9 cellular contexts compared by ENCODE assay signal in the genomic region with DNA sequence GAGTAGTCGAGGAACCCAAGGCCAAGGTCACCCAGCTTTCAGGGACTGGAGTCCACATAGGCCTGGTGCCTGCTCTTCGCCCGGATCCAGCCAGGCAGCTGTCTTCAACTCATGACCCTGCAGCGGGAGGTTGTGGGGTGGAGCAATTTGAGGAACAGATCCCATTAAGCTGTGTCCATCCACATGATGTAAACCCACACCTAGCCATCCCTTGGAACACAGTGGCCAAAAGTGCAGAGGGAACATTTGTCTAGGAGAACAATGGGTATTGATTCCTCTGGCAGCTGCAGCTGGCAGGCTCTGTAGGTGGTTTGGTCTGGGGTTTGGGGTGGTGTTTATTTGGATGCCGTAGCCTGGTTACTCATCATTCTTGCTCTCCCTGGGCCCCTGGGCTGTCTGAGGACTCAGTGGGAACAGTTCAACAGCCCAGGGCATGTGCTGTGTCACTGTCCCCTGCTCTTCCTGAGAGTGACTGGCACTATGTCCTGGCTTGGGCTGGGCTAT.
A peak's percentile ranks its signal among the peaks of the same experiment; 100 is the strongest.
DNase-seq lines count a peak whose midpoint lies in the region; ATAC-seq and TF ChIP-seq lines count a peak whose summit lies in the region.
"Had no signal": no experiment of that assay in that cellular context is flagged by ENCODE, and none has a peak within 500 bp of the region (broad histone marks: within the 10 kb centered on the region; RNA-seq: fewer than 3 reads in every experiment).

No MANE protein-coding gene starts in this region.

- H3K4me2 ChIP-seq in BLaER1 treated with 17β-estradiol and CSF1 and Interleukin-3, amounts not matched to agents 10 nM and 100 nM = peak overlapping the region; percentile 13 to 81 (median 54); a peak in 20 of 22 replicates

- no peaks in the 10 kb centered on the region for H3K36me3 ChIP-seq in BLaER1 treated with 17β-estradiol and CSF1 and Interleukin-3, amounts not matched to agents 10 nM and 100 nM
- H3K36me3 ChIP-seq in Caco-2 (ENCODE audit: control insufficient read depth, insufficient read depth, low read length) = no peaks in the 10 kb centered on the region
- H3K36me3 ChIP-seq: ovary had no signal

- no peak overlapping the region for H3K9ac ChIP-seq in BLaER1 treated with 17β-estradiol and CSF1 and Interleukin-3, amounts not matched to agents 10 nM and 100 nM

- no TSS peak for BruUV-seq in Caco-2 (replicated peaks; lab: Mats Ljungman, UMichigan)

- H3K36me3 Mint-ChIP-seq in HFFc6 (ENCODE audit: low read depth) = no peaks in the 10 kb centered on the region
- H3K36me3 Mint-ChIP-seq in Caco-2 (ENCODE audit: insufficient read depth, unreplicated experiment) = no peaks in the 10 kb centered on the region

- no peaks in the 10 kb centered on the region for H4K20me1 ChIP-seq in BLaER1 treated with 17β-estradiol and CSF1 and Interleukin-3, amounts not matched to agents 10 nM and 100 nM

- no peaks in the 10 kb centered on the region for H3K4me1 Mint-ChIP-seq in HFFc6 (ENCODE audit: low read depth)
- H3K4me1 Mint-ChIP-seq in Caco-2 (ENCODE audit: low read depth, unreplicated experiment) = no peaks in the 10 kb centered on the region

- intact Hi-C loops in Caco-2 (cut with micrococcal nuclease; ENCODE audit: unreplicated experiment) = loop anchor here (2.0 to 10.0 kb wide), 2 partner anchors 25 to 169 kb away; no protein-coding TSS in a partner anchor

- no peak overlapping the region for H3K4me3 ChIP-seq in BLaER1 treated with 17β-estradiol and CSF1 and Interleukin-3, amounts not matched to agents 10 nM and 100 nM
- no peak overlapping the region for H3K4me3 ChIP-seq in Caco-2 (ENCODE audit: low read depth, low read length)
- H3K4me3 ChIP-seq: ovary had no signal

- H3K27ac Mint-ChIP-seq in HFFc6 (no peak overlapping the region), Caco-2 (ENCODE audit: unreplicated experiment) (no peak overlapping the region)

- TF ChIP-seq CTCF in VCaP (conservative IDR thresholded peaks at IDR 0.05) (no peak), HFFc6 (IDR thresholded peaks at IDR 0.05) (no peak), Caco-2 (IDR thresholded peaks at IDR 0.05; ENCODE audit: insufficient read depth in 1 of 2, low read depth in 1 of 2, low read length in 1 of 2, severe bottlenecking in 1 of 2, unreplicated experiment in 1 of 2) (no peak)

- H3K27ac ChIP-seq in BLaER1 treated with 17β-estradiol and CSF1 and Interleukin-3, amounts not matched to agents 10 nM and 100 nM = peak overlapping the region in 3 of 11 experiments; percentile 4 to 37 (median 32); a peak in 4 of 22 replicates
- H3K27ac ChIP-seq in VCaP = peak overlapping the region; percentile 48
- H3K27ac ChIP-seq: ovary had no signal

- H3K9me3 Mint-ChIP-seq in HFFc6 (no peaks in the 10 kb centered on the region), Caco-2 (ENCODE audit: unreplicated experiment) (no peaks in the 10 kb centered on the region)

- no peaks in the 10 kb centered on the region for H3K27me3 ChIP-seq in BLaER1 treated with 17β-estradiol and CSF1 and Interleukin-3, amounts not matched to agents 10 nM and 100 nM
- no peaks in the 10 kb centered on the region for H3K27me3 ChIP-seq in Caco-2 (replicated peaks; ENCODE audit: control insufficient read depth, insufficient read depth, low read length)
- H3K27me3 ChIP-seq: ovary had no signal

- H3K27me3 Mint-ChIP-seq in HFFc6 (ENCODE audit: insufficient read depth) (peaks cover 23% of the 10 kb centered on the region), Caco-2 (ENCODE audit: insufficient read depth, unreplicated experiment) (no peaks in the 10 kb centered on the region)

- ATAC-seq in HG03159 (IDR thresholded peaks at IDR 0.05; ENCODE audit: unreplicated experiment) = no peak

- POLR2A ChIA-PET in Caco-2 (lab: Charles Lee) = no interaction called here

- CTCF ChIA-PET in Caco-2 (lab: Charles Lee) = interaction anchor here (1.5 to 1.7 kb wide), 2 partner anchors 11 to 57 kb away, joined by 4 to 10 read pairs; no protein-coding TSS in a partner anchor

- no peaks in the 10 kb centered on the region for H3K9me3 ChIP-seq in BLaER1 treated with 17β-estradiol and CSF1 and Interleukin-3, amounts not matched to agents 10 nM and 100 nM (replicated peaks in 1 of 11)
- no peaks in the 10 kb centered on the region for H3K9me3 ChIP-seq in Caco-2
- H3K9me3 ChIP-seq: ovary had no signal

- H3K4me3 Mint-ChIP-seq in HFFc6 = no peak overlapping the region
- no peak overlapping the region for H3K4me3 Mint-ChIP-seq in Caco-2 (ENCODE audit: unreplicated experiment)

- peaks cover 33 to 60% (median 52%) of the 10 kb centered on the region in 10 experiments for H3K4me1 ChIP-seq in BLaER1 treated with 17β-estradiol and CSF1 and Interleukin-3, amounts not matched to agents 10 nM and 100 nM
- no peaks in the 10 kb centered on the region for H3K4me1 ChIP-seq in Caco-2

- peak; percentile 100 for DNase-seq in NCI-H146 (lab: John Stamatoyannopoulos, UW)
- DNase-seq in medulla oblongata (ENCODE audit: extremely low spot score) = peak; percentile 32
- DNase-seq in Kasumi-1 (lab: John Stamatoyannopoulos, UW) = no peak
- no peak for DNase-seq in HFFc6
- DNase-seq in Caco-2 = no peak
- DNase-seq: ovary had no signal

Comparison
In these comparisons a context has a peak if more than half of its experiments do, and no peak if none do; other contexts are left out.
1. DNase-seq: peak in NCI-H146 (single experiment) and medulla oblongata (single experiment); none in Kasumi-1 (0 of 2), HFFc6 (single experiment) and Caco-2 (0 of 2).